ENCODE assay signal across 8 cellular contexts in genomic region chr6:31270788-31271640, GRCh38. TPM values are rescaled to one million over a fixed set of nuclear protein-coding genes. Genes with fewer than 3 reads are reported as not detected.
DNase-seq lines count a peak whose midpoint lies in the region; ATAC-seq and TF ChIP-seq lines count a peak whose summit lies in the region.

No MANE protein-coding gene starts in this region.

- H3K36me3 Mint-ChIP-seq in Caco-2 (ENCODE audit: insufficient read depth, unreplicated experiment) = peaks cover 20% of the 10 kb centered on the region
- H3K36me3 Mint-ChIP-seq in activated naive CD8-positive, alpha-beta T cell treated with anti-CD3 and anti-CD28 coated beads, Interleukin-2, amount 10 ng/mL, durations not matched to agents 7 days and 5 days = peaks cover 33% of the 10 kb centered on the region

- in situ Hi-C loops in GM23248 (cut with MboI) = no loop called here

- H3K9ac ChIP-seq in GM23248 = peak overlapping the region; percentile 83
- H3K9ac ChIP-seq in OCI-LY3 (ENCODE audit: low read length) = peak overlapping the region; percentile 99

- H3K4me2 ChIP-seq in GM23248 (ENCODE audit: unreplicated experiment) (no peak overlapping the region), OCI-LY3 (ENCODE audit: low read length) (peak overlapping the region; percentile 93)

- H3F3A ChIP-seq in GM23248 (ENCODE audit: insufficient read depth) = no peaks in the 10 kb centered on the region

- no peaks in the 10 kb centered on the region for H4K20me1 ChIP-seq in GM23248 (ENCODE audit: insufficient read depth)
- H4K20me1 ChIP-seq in OCI-LY3 (ENCODE audit: insufficient read depth, low read length) = peaks cover 26% of the 10 kb centered on the region

- no peak for TF ChIP-seq EP300 in sigmoid colon (IDR thresholded peaks at IDR 0.05)

- H3K27me3 ChIP-seq in Caco-2 (replicated peaks; ENCODE audit: control insufficient read depth, insufficient read depth, low read length) = no peaks in the 10 kb centered on the region
- no peaks in the 10 kb centered on the region for H3K27me3 ChIP-seq in GM23248 (replicated peaks; ENCODE audit: insufficient read depth)
- H3K27me3 ChIP-seq in OCI-LY3 (ENCODE audit: low read depth, low read length) = no peaks in the 10 kb centered on the region
- H3K27me3 ChIP-seq in sigmoid colon = no peaks in the 10 kb centered on the region

- H3K4me3 Mint-ChIP-seq in Caco-2 (ENCODE audit: unreplicated experiment) = peak overlapping the region; percentile 79
- peak overlapping the region; percentile 97 for H3K4me3 Mint-ChIP-seq in activated naive CD8-positive, alpha-beta T cell treated with anti-CD3 and anti-CD28 coated beads, Interleukin-2, amount 10 ng/mL, durations not matched to agents 7 days and 5 days

- peaks cover 12% of the 10 kb centered on the region for H3K4me1 Mint-ChIP-seq in Caco-2 (ENCODE audit: low read depth, unreplicated experiment)
- peaks cover 30% of the 10 kb centered on the region for H3K4me1 Mint-ChIP-seq in activated naive CD8-positive, alpha-beta T cell treated with anti-CD3 and anti-CD28 coated beads, Interleukin-2, amount 10 ng/mL, durations not matched to agents 7 days and 5 days

- H3K27ac ChIP-seq in GM23248 (peak overlapping the region; percentile 68), OCI-LY3 (ENCODE audit: low read length) (peak overlapping the region; percentile 87), sigmoid colon (peak overlapping the region; percentile 76 to 98 (median 96))

- intact Hi-C loops in Caco-2 (cut with micrococcal nuclease; ENCODE audit: unreplicated experiment) = loop anchor here (10.0 kb wide), 1 partner anchor 84 kb away; the partner anchor contains the start of gene HLA-B
- intact Hi-C loops in left ventricle myocardium superior (cut with micrococcal nuclease) = loop anchor here (10.0 kb wide), 1 partner anchor 94 kb away; no protein-coding TSS in a partner anchor
- intact Hi-C loops in sigmoid colon (cut with DNase I) = loop anchor here (5.0 kb wide), 1 partner anchor 134 kb away; the partner anchor contains the start of gene PSORS1C2

- no peaks in the 10 kb centered on the region for H3K9me3 Mint-ChIP-seq in Caco-2 (ENCODE audit: unreplicated experiment)
- no peaks in the 10 kb centered on the region for H3K9me3 Mint-ChIP-seq in activated naive CD8-positive, alpha-beta T cell treated with anti-CD3 and anti-CD28 coated beads, Interleukin-2, amount 10 ng/mL, durations not matched to agents 7 days and 5 days

- CTCF ChIA-PET in Caco-2 (lab: Charles Lee) = no interaction called here

- DNase-seq in Caco-2 (no peak), GM23248 (peak; percentile 74), left ventricle myocardium superior (peak; percentile 65), sigmoid colon (peak; percentile 87), medulla oblongata (ENCODE audit: extremely low spot score) (no peak)
- DNase-seq in activated naive CD8-positive, alpha-beta T cell treated with anti-CD3 and anti-CD28 coated beads, Interleukin-2, amount 10 ng/mL, durations not matched to agents 7 days and 5 days = peak; percentile 83

- POLR2A ChIA-PET in Caco-2 (lab: Charles Lee) = no interaction called here
- POLR2A ChIA-PET in activated naive CD8-positive, alpha-beta T cell treated with anti-CD3 and anti-CD28 coated beads, Interleukin-2, amount 10 ng/mL, durations not matched to agents 7 days and 5 days (lab: Charles Lee) = interaction anchor here (0.9 to 3.9 kb wide), 3 partner anchors 68 to 85 kb away, joined by 3 to 20 read pairs (median 3); no protein-coding TSS in a partner anchor

- TF ChIP-seq CTCF in Caco-2 (IDR thresholded peaks at IDR 0.05; ENCODE audit: insufficient read depth in 1 of 2, low read depth in 1 of 2, low read length in 1 of 2, severe bottlenecking in 1 of 2, unreplicated experiment in 1 of 2) (no peak), OCI-LY3 (IDR thresholded peaks at IDR 0.05; ENCODE audit: low read depth, low read length) (no peak), sigmoid colon (IDR thresholded peaks at IDR 0.05) (no peak)

- H3K4me3 ChIP-seq in Caco-2 (ENCODE audit: low read depth, low read length) = peak overlapping the region; percentile 54
- peak overlapping the region; percentile 73 for H3K4me3 ChIP-seq in GM23248
- H3K4me3 ChIP-seq in OCI-LY3 (ENCODE audit: low read length) = peak overlapping the region; percentile 93
- peak overlapping the region; percentile 49 to 95 (median 82) for H3K4me3 ChIP-seq in sigmoid colon

- H2AFZ ChIP-seq in GM23248 (peak overlapping the region; percentile 86), OCI-LY3 (ENCODE audit: low read depth, low read length) (no peak overlapping the region)

- ATAC-seq in activated naive CD8-positive, alpha-beta T cell treated with anti-CD3 and anti-CD28 coated beads, Interleukin-2, amount 10 ng/mL, durations not matched to agents 7 days and 5 days (ENCODE audit: low read depth) = peak; percentile 40
- peak; percentile 79 for ATAC-seq in left ventricle myocardium superior
- no peak for ATAC-seq in HG03039 (IDR thresholded peaks at IDR 0.05; ENCODE audit: unreplicated experiment)

- peaks cover 9% of the 10 kb centered on the region for H3K27me3 Mint-ChIP-seq in Caco-2 (ENCODE audit: insufficient read depth, unreplicated experiment)
- H3K27me3 Mint-ChIP-seq in activated naive CD8-positive, alpha-beta T cell treated with anti-CD3 and anti-CD28 coated beads, Interleukin-2, amount 10 ng/mL, durations not matched to agents 7 days and 5 days = no peaks in the 10 kb centered on the region

- no TSS peak for BruUV-seq in Caco-2 (replicated peaks; lab: Mats Ljungman, UMichigan)

- H3K36me3 ChIP-seq in Caco-2 (ENCODE audit: control insufficient read depth, insufficient read depth, low read length) (no peaks in the 10 kb centered on the region), GM23248 (ENCODE audit: low read depth) (no peaks in the 10 kb centered on the region), OCI-LY3 (replicated peaks; ENCODE audit: low read depth, low read length) (peaks cover 26% of the 10 kb centered on the region), sigmoid colon (peaks cover 0 to 10% (median 6%) of the 10 kb centered on the region in 4 donors)

- WGBS in GM23248 (ENCODE audit: low coverage in 1 of 2, low lambda C conversion rate in 2 of 2, missing lambda C conversion rate in 2 of 2), 2 experiments = 14 to 22% methylated on average over 32 to 61 of the region's 62 CpGs
- WGBS in sigmoid colon, 2 donors = 2 to 9% methylated on average over 60 to 62 of the region's 62 CpGs

- no peaks in the 10 kb centered on the region for H3K9me3 ChIP-seq in Caco-2
- H3K9me3 ChIP-seq in GM23248 (ENCODE audit: low read depth) = no peaks in the 10 kb centered on the region
- no peaks in the 10 kb centered on the region for H3K9me3 ChIP-seq in OCI-LY3 (ENCODE audit: insufficient read depth, low read length)
- no peaks in the 10 kb centered on the region for H3K9me3 ChIP-seq in sigmoid colon

- H3K27ac Mint-ChIP-seq in Caco-2 (ENCODE audit: unreplicated experiment) = peak overlapping the region; percentile 81
- peak overlapping the region; percentile 100 for H3K27ac Mint-ChIP-seq in activated naive CD8-positive, alpha-beta T cell treated with anti-CD3 and anti-CD28 coated beads, Interleukin-2, amount 10 ng/mL, durations not matched to agents 7 days and 5 days

- H3K79me2 ChIP-seq in GM23248 (ENCODE audit: insufficient read depth) (no peaks in the 10 kb centered on the region), OCI-LY3 (ENCODE audit: low read length) (peaks cover 16% of the 10 kb centered on the region)

- no peaks in the 10 kb centered on the region for H3K9me2 ChIP-seq in GM23248 (ENCODE audit: insufficient read depth)

- no peak for TF ChIP-seq POLR2A in sigmoid colon (IDR thresholded peaks at IDR 0.05)

- no peaks in the 10 kb centered on the region for H3K4me1 ChIP-seq in Caco-2
- no peaks in the 10 kb centered on the region for H3K4me1 ChIP-seq in GM23248 (ENCODE audit: insufficient read depth)
- H3K4me1 ChIP-seq in OCI-LY3 (ENCODE audit: low read length) = peaks cover 22% of the 10 kb centered on the region
- peaks cover 0 to 12% (median 3%) of the 10 kb centered on the region in 4 donors for H3K4me1 ChIP-seq in sigmoid colon

RNA-seq across cellular contexts. Expression of gene HLA-C, which starts 0.9 kb away (rescaled TPM):
- total RNA-seq in Caco-2 (2022) (143 and 149 TPM in 2 replicates), left ventricle myocardium superior (167 TPM), sigmoid colon (100 to 1,000 TPM; 129 to 351 (median 273) TPM)
- 157 and 168 TPM in 2 replicates for total RNA-seq in GM23248 (2014; rRNA removed; shearing (Covaris generic))
- polyA plus RNA-seq in GM23248 (2016; fragmentation: Nextera tagmentation; extraction: Ambion mirVana) (244 and 255 TPM in 2 replicates), sigmoid colon (100 to 1,000 TPM; 166 to 907 (median 437) TPM)
- 1,000 to 10,000 TPM; 1,328 to 1,360 TPM for total RNA-seq in activated naive CD8-positive, alpha-beta T cell treated with anti-CD3 and anti-CD28 coated beads, Interleukin-2, amount 10 ng/mL, durations not matched to agents 7 days and 5 days

Comparison
In these comparisons a context has a peak if more than half of its experiments do, and no peak if none do; other contexts are left out.
1. DNase-seq: peak in GM23248 (single experiment), activated naive CD8-positive, alpha-beta T cell treated with anti-CD3 and anti-CD28 coated beads, Interleukin-2, amount 10 ng/mL, durations not matched to agents 7 days and 5 days (single experiment), left ventricle myocardium superior (single experiment) and sigmoid colon (single experiment); none in Caco-2 (0 of 2) and medulla oblongata (single experiment).
2. Peak in every context shown above with its lines, with median percentiles within 50 percentile points of each other: H3K4me3 ChIP-seq and H3K27ac ChIP-seq.